In the genomic region with DNA sequence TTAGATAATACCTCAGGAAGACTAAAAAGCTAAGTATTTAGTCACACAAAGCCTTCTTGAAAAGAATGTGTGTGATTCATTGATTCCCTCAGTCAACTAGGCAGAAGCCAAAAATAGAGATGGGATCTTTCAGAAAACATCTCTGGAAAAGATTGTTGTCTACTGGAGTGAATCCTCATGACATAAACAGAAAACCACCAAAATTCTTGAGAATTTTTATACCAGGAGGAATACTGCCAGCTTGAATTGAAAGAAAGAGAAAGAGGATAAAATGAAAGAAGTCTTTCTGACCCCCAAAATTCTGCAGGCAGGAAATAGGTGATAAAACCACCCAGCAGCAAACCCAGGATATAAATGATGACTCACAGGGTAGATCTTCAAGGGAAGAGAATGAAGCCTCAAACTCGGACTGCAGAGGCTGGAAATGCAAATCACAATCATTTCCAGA, we compare ENCODE assay signal across 14 cellular contexts.
DNase-seq lines count a peak whose midpoint lies in the region; ATAC-seq and TF ChIP-seq lines count a peak whose summit lies in the region.
"Had no signal": no experiment of that assay in that cellular context is flagged by ENCODE, and none has a peak within 500 bp of the region (broad histone marks: within the 10 kb centered on the region; RNA-seq: fewer than 3 reads in every experiment).

No MANE protein-coding gene starts in this region.

- CTCF ChIA-PET in AG04450 (lab: Charles Lee) = no interaction called here
- CTCF ChIA-PET in CD4-positive, alpha-beta T cell (lab: Charles Lee) = no interaction called here

- intact Hi-C loops in upper lobe of right lung (cut with DNase I) = no loop called here
- intact Hi-C loops in CD4-positive, alpha-beta T cell (cut with DNase I, micrococcal nuclease) = no loop called here

- no peak overlapping the region for H3K27ac Mint-ChIP-seq in CD4-positive, alpha-beta T cell
- H3K27ac Mint-ChIP-seq: activated naive CD8-positive, alpha-beta T cell treated with anti-CD3 and anti-CD28 coated beads, Interleukin-2, amount 10 ng/mL, durations not matched to agents 7 days and 5 days had no signal

- H3K9me3 ChIP-seq in AG04450 (ENCODE audit: control insufficient read depth, insufficient read depth, low read length) (no peaks in the 10 kb centered on the region), HUES48 (ENCODE audit: control insufficient read depth, insufficient read depth, low read length) (no peaks in the 10 kb centered on the region), upper lobe of right lung (no peaks in the 10 kb centered on the region)
- no peaks in the 10 kb centered on the region for H3K9me3 ChIP-seq in CD4-positive, alpha-beta T cell (ENCODE audit: control insufficient read depth, low read length)
- H3K9me3 ChIP-seq: BLaER1, gastroesophageal sphincter had no signal

- H3K27ac ChIP-seq in AG04450 (ENCODE audit: low read depth, low read length) = peak overlapping the region; percentile 54
- H3K27ac ChIP-seq in HUES48 (ENCODE audit: low read depth, low read length) = peak overlapping the region; percentile 76
- H3K27ac ChIP-seq in upper lobe of right lung = no peak overlapping the region
- no peak overlapping the region for H3K27ac ChIP-seq in CD4-positive, alpha-beta T cell (ENCODE audit: low read depth, low read length)
- H3K27ac ChIP-seq: BLaER1, gastroesophageal sphincter had no signal

- DNase-seq in AG04450 (ENCODE audit: low read depth, low spot score) (peak; percentile 37), amniotic stem cell (lab: John Stamatoyannopoulos, UW) (peak; percentile 88), iris pigment epithelial cell (ENCODE audit: low read depth) (peak; percentile 88), upper lobe of right lung (no peak)
- no peak for DNase-seq in CD4-positive, alpha-beta T cell
- DNase-seq: activated CD4-positive, alpha-beta T cell treated with anti-CD3 and anti-CD28 coated beads, Interleukin-2, amount 50 U/mL, for 4 hours; activated naive CD8-positive, alpha-beta T cell treated with anti-CD3 and anti-CD28 coated beads, Interleukin-2, amount 10 ng/mL, durations not matched to agents 7 days and 5 days; midbrain; NCI-H1048 had no signal

- H3K36me3 ChIP-seq in HUES48 (ENCODE audit: control insufficient read depth, insufficient read depth, low read length) (no peaks in the 10 kb centered on the region), upper lobe of right lung (no peaks in the 10 kb centered on the region)
- H3K36me3 ChIP-seq: BLaER1, gastroesophageal sphincter had no signal

- no peaks in the 10 kb centered on the region for H3K36me3 Mint-ChIP-seq in CD4-positive, alpha-beta T cell (ENCODE audit: low read depth)
- H3K36me3 Mint-ChIP-seq: activated naive CD8-positive, alpha-beta T cell treated with anti-CD3 and anti-CD28 coated beads, Interleukin-2, amount 10 ng/mL, durations not matched to agents 7 days and 5 days had no signal

- POLR2A ChIA-PET in AG04450 (lab: Yijun Ruan, JAX) = no interaction called here
- POLR2A ChIA-PET in CD4-positive, alpha-beta T cell (lab: Charles Lee) = no interaction called here

- ATAC-seq in GM21423 (IDR thresholded peaks at IDR 0.05; ENCODE audit: unreplicated experiment) = no peak
- ATAC-seq in HG03571 (IDR thresholded peaks at IDR 0.05; ENCODE audit: unreplicated experiment) = no peak
- no peak for ATAC-seq in upper lobe of right lung
- no peak for ATAC-seq in CD4-positive, alpha-beta T cell (ENCODE audit: poor library complexity)
- ATAC-seq: gastroesophageal sphincter had no signal

- H3K4me3 ChIP-seq in AG04450 (ENCODE audit: low read depth, low read length) = peak overlapping the region; percentile 11
- H3K4me3 ChIP-seq in HUES48 (ENCODE audit: low read depth, low read length) = no peak overlapping the region
- no peak overlapping the region for H3K4me3 ChIP-seq in upper lobe of right lung
- H3K4me3 ChIP-seq: BLaER1, gastroesophageal sphincter had no signal

- H3K27me3 Mint-ChIP-seq in CD4-positive, alpha-beta T cell = no peaks in the 10 kb centered on the region
- H3K27me3 Mint-ChIP-seq: activated naive CD8-positive, alpha-beta T cell treated with anti-CD3 and anti-CD28 coated beads, Interleukin-2, amount 10 ng/mL, durations not matched to agents 7 days and 5 days had no signal

- no peak overlapping the region for H3K9ac ChIP-seq in HUES48 (ENCODE audit: low read depth, low read length)
- H3K9ac ChIP-seq: BLaER1 had no signal

- no peaks in the 10 kb centered on the region for H3K4me1 Mint-ChIP-seq in CD4-positive, alpha-beta T cell (ENCODE audit: low read depth)
- H3K4me1 Mint-ChIP-seq: activated naive CD8-positive, alpha-beta T cell treated with anti-CD3 and anti-CD28 coated beads, Interleukin-2, amount 10 ng/mL, durations not matched to agents 7 days and 5 days had no signal

- H3K9me3 Mint-ChIP-seq in CD4-positive, alpha-beta T cell = peaks cover 6% of the 10 kb centered on the region

- no peaks in the 10 kb centered on the region for H3K27me3 ChIP-seq in AG04450 (ENCODE audit: control insufficient read depth, insufficient read depth, low read length)
- no peaks in the 10 kb centered on the region for H3K27me3 ChIP-seq in HUES48 (ENCODE audit: control insufficient read depth, insufficient read depth, low read length)
- no peaks in the 10 kb centered on the region for H3K27me3 ChIP-seq in upper lobe of right lung
- no peaks in the 10 kb centered on the region for H3K27me3 ChIP-seq in CD4-positive, alpha-beta T cell (ENCODE audit: control insufficient read depth, insufficient read depth, low read length)
- H3K27me3 ChIP-seq: BLaER1, gastroesophageal sphincter had no signal

- H3K4me3 Mint-ChIP-seq in CD4-positive, alpha-beta T cell = no peak overlapping the region
- H3K4me3 Mint-ChIP-seq: activated naive CD8-positive, alpha-beta T cell treated with anti-CD3 and anti-CD28 coated beads, Interleukin-2, amount 10 ng/mL, durations not matched to agents 7 days and 5 days had no signal

- no peak for TF ChIP-seq CTCF in AG04450 (IDR thresholded peaks at IDR 0.05; ENCODE audit: low read depth, low read length)
- no peak for TF ChIP-seq CTCF in upper lobe of right lung (IDR thresholded peaks at IDR 0.05)
- no peak for TF ChIP-seq CTCF in CD4-positive, alpha-beta T cell (IDR thresholded peaks at IDR 0.05)

- peaks cover 12% of the 10 kb centered on the region; the same call in 1 of the 2 replicates for H3K4me1 ChIP-seq in HUES48 (ENCODE audit: control insufficient read depth, insufficient read depth, low read length)
- H3K4me1 ChIP-seq in upper lobe of right lung = no peaks in the 10 kb centered on the region
- H3K4me1 ChIP-seq: BLaER1, gastroesophageal sphincter had no signal

Comparison
In these comparisons a context has a peak if more than half of its experiments do, and no peak if none do; other contexts are left out.
1. DNase-seq: peak in AG04450 (single experiment), amniotic stem cell (single experiment) and iris pigment epithelial cell (single experiment); none in upper lobe of right lung (single experiment) and CD4-positive, alpha-beta T cell (0 of 10).
2. H3K27ac ChIP-seq: peak in AG04450 (single experiment) and HUES48 (single experiment); none in upper lobe of right lung (single experiment) and CD4-positive, alpha-beta T cell (single experiment).